8 cellular contexts compared by ENCODE assay signal in genomic region chr21:33947451-33948095, GRCh38. TPM values are rescaled to one million over a fixed set of nuclear protein-coding genes. Genes with fewer than 3 reads are reported as not detected.
A peak's percentile ranks its signal among the peaks of the same experiment; 100 is the strongest.
DNase-seq lines count a peak whose midpoint lies in the region; ATAC-seq and FAIRE-seq lines count a peak whose summit lies in the region.

No MANE protein-coding gene starts in this region.

- ATAC-seq in GM19023 (IDR thresholded peaks at IDR 0.05; ENCODE audit: unreplicated experiment): peak; percentile 54
- ATAC-seq in HG03342 (IDR thresholded peaks at IDR 0.05; ENCODE audit: unreplicated experiment): peak; percentile 48

- FAIRE-seq in endometrium (lab: Jason Lieb, UNC): peak; percentile 53

- peak; percentile 97 for DNase-seq in AG08395 (ENCODE audit: low spot score)
- DNase-seq in NK-92 treated with Interleukin-12 subunit alpha and Interleukin-12 subunit beta, amount 100 ng/mL, for 24 hours (lab: John Stamatoyannopoulos, UW): peak; percentile 89
- peak; percentile 86 for DNase-seq in activated CD8-positive, alpha-beta memory T cell treated with anti-CD3 and anti-CD28 coated beads, Interleukin-2, amount 50 U/mL, for 1 hour (ENCODE audit: extremely low read depth)
- peak; percentile 84 for DNase-seq in mucosa of gallbladder (ENCODE audit: low spot score)
- DNase-seq in stimulated activated CD8-positive, alpha-beta memory T cell treated with anti-CD3 and anti-CD28 coated beads, Interleukin-4, amount 100 ng/mL, for 48 hours: peak; percentile 85

RNA-seq across cellular contexts. Expression of gene ATP5PO, which starts 32.0 kb away (rescaled TPM):
- 157 TPM for total RNA-seq in mucosa of gallbladder

Comparison
In these comparisons a context has a peak if more than half of its experiments do, and no peak if none do; other contexts are left out.
1. Peak in every context shown above with its lines: DNase-seq and ATAC-seq.